Comparison of ENCODE assay signal across 16 cellular contexts in the genomic region with DNA sequence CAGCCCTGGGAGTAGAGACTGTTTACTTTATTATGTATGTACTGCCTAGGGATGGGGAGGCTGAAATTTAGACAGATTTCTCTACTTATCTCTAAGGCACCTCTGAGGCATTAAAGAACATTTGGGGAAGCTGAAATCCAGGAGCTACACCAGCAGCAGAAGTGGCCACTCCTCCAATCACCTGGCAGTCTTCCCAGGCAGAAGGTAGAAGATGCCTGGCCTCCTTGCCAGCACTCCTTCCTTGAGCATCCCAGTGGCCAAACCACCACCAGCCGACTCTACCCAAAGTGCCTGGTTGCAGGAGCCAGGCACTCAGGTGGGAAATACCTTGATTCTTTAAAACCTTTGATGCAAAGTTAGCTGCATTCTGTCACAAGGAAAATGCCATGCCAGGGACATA. TPM values are rescaled to one million over a fixed set of nuclear protein-coding genes. Genes with fewer than 3 reads are reported as not detected.
DNase-seq lines count a peak whose midpoint lies in the region; TF ChIP-seq lines count a peak whose summit lies in the region.
"Had no signal": no experiment of that assay in that cellular context is flagged by ENCODE, and none has a peak within 500 bp of the region (broad histone marks: within the 10 kb centered on the region; RNA-seq: fewer than 3 reads in every experiment).

No MANE protein-coding gene starts in this region.

- DNase-seq in NCI-H345 (lab: John Stamatoyannopoulos, UW) (peak; percentile 8), NCI-H345 treated with DMSO at 0.1 percent for 48 hours (lab: John Stamatoyannopoulos, UW; ENCODE audit: unreplicated experiment) (no peak), thyroid gland (peak; percentile 35 to 40), kidney glomerular epithelial cell (lab: John Stamatoyannopoulos, UW) (no peak), AG08396 (ENCODE audit: low spot score) (no peak)
- DNase-seq: KBM-7; NCI-H1436; NCI-H1930; NCI-H524 treated with DMSO at 0.1 percent for 48 hours; NK-92 treated with Interleukin-12 subunit alpha and Interleukin-12 subunit beta, amount 100 ng/mL, for 24 hours had no signal

- H3K4me3 Mint-ChIP-seq in brain = peak overlapping the region in 4 of 5 experiments; percentile 38 to 64 (median 58)

- H3K27ac Mint-ChIP-seq in brain = peak overlapping the region in 1 of 5 experiments; percentile 13

- POLR2A ChIA-PET in HEK293 (lab: Yijun Ruan, JAX) = no interaction called here

- H3K27me3 ChIP-seq in thyroid gland = peaks cover 7% of the 10 kb centered on the region
- H3K27me3 ChIP-seq: BLaER1 treated with 17β-estradiol and CSF1 and Interleukin-3, amounts not matched to agents 10 nM and 100 nM had no signal

- H3K9me3 ChIP-seq in HEK293 (ENCODE audit: control insufficient read depth, insufficient read depth, low read depth, low read length) (no peaks in the 10 kb centered on the region), thyroid gland (no peaks in the 10 kb centered on the region)
- H3K9me3 ChIP-seq: A549 had no signal

- H3K27me3 Mint-ChIP-seq in brain = peaks cover 41% of the 10 kb centered on the region

- H3K36me3 ChIP-seq in HEK293 (ENCODE audit: control insufficient read depth in 2 of 2, insufficient read depth in 1 of 2, low read length in 2 of 2) = no peaks in the 10 kb centered on the region
- no peaks in the 10 kb centered on the region for H3K36me3 ChIP-seq in thyroid gland
- H3K36me3 ChIP-seq: BLaER1 treated with 17β-estradiol and CSF1 and Interleukin-3, amounts not matched to agents 10 nM and 100 nM had no signal

- H3K4me1 Mint-ChIP-seq in brain = peaks cover 25% of the 10 kb centered on the region

- H3K27ac ChIP-seq in HEK293 (ENCODE audit: extremely low read depth, low read depth, low read length) (no peak overlapping the region), thyroid gland (no peak overlapping the region)
- H3K27ac ChIP-seq: A549; BLaER1 treated with 17β-estradiol and CSF1 and Interleukin-3, amounts not matched to agents 10 nM and 100 nM had no signal

- intact Hi-C loops in thyroid gland (cut with DNase I) = no loop called here

- CTCF ChIA-PET in HEK293 (lab: Yijun Ruan, JAX) = interaction anchor here (0.6 to 1.2 kb wide), 2 partner anchors 73 to 167 kb away, joined by 3 read pairs; no protein-coding TSS in a partner anchor

- 0 out of 2 replicates have a peak, but pooled peaks cover 2% of the 10 kb centered on the region for H3K4me1 ChIP-seq in HEK293 (ENCODE audit: control insufficient read depth, insufficient read depth, low read length)
- H3K4me1 ChIP-seq in thyroid gland = peaks cover 4 to 22% of the 10 kb centered on the region in 2 donors
- H3K4me1 ChIP-seq: A549; BLaER1 treated with 17β-estradiol and CSF1 and Interleukin-3, amounts not matched to agents 10 nM and 100 nM had no signal

- H3K4me3 ChIP-seq in HEK293 (ENCODE audit: low read depth, low read length) (no peak overlapping the region), thyroid gland (replicated peaks in 1 of 3) (no peak overlapping the region)
- H3K4me3 ChIP-seq: A549; BLaER1 treated with 17β-estradiol and CSF1 and Interleukin-3, amounts not matched to agents 10 nM and 100 nM had no signal

- WGBS in thyroid gland, 2 donors = 33 to 44% methylated on average over 1 of the region's 1 CpG

- TF ChIP-seq POLR2A in thyroid gland (IDR thresholded peaks at IDR 0.05) = no peak

- peaks cover 0 to 12% (median 7%) of the 10 kb centered on the region in 5 experiments for H3K9me3 Mint-ChIP-seq in brain

- H3K36me3 Mint-ChIP-seq in brain = no peaks in the 10 kb centered on the region

- TF ChIP-seq CTCF in HEK293 (tag by site-specific recombination; IDR thresholded peaks at IDR 0.05) (no peak), brain (conservative IDR thresholded peaks at IDR 0.05) (no peak), thyroid gland (IDR thresholded peaks at IDR 0.05) (no peak)

TF ChIP-seq in HEK293, 187 proteins besides CTCF, POLR2A, EP300 and RAD21:
- no peak for TF ChIP-seq ZSCAN23 (tag by site-specific recombination; IDR thresholded peaks at IDR 0.05)
- TF ChIP-seq YY2 (tag by site-specific recombination; IDR thresholded peaks at IDR 0.05) = no peak
- no peak for TF ChIP-seq KLF7 (tag by site-specific recombination; IDR thresholded peaks at IDR 0.05; ENCODE audit: borderline replicate concordance)
- TF ChIP-seq MZF1 (tag by site-specific recombination; IDR thresholded peaks at IDR 0.05; ENCODE audit: borderline replicate concordance) = 0 out of 2 replicates have a peak, but pooled peaks have one; percentile 29
- peak; percentile 83 for TF ChIP-seq OSR2 (tag by site-specific recombination; IDR thresholded peaks at IDR 0.05)

RNA-seq across cellular contexts. Expression of a gene that starts 1.9 kb away (rescaled TPM):
- polyA plus RNA-seq in brain (ENCODE audit: insufficient read depth, low read depth, low replicate concordance) = 0.85 TPM
- 1 to 10 TPM in 1 of 4 donors, under 1 TPM in 3; 0.11 to 2.0 (median 0.18) TPM for total RNA-seq in thyroid gland
- total RNA-seq: HepG2, OCI-LY7 had no signal
- polyA plus RNA-seq: HepG2 had no signal

Comparison
In these comparisons a context has a peak if more than half of its experiments do, and no peak if none do; other contexts are left out.
1. DNase-seq: peak in NCI-H345 (single experiment) and thyroid gland (2 of 2); none in NCI-H345 treated with DMSO at 0.1 percent for 48 hours (single experiment), kidney glomerular epithelial cell (single experiment) and AG08396 (single experiment).